ENCODE assay signal across 9 cellular contexts in the genomic region with DNA sequence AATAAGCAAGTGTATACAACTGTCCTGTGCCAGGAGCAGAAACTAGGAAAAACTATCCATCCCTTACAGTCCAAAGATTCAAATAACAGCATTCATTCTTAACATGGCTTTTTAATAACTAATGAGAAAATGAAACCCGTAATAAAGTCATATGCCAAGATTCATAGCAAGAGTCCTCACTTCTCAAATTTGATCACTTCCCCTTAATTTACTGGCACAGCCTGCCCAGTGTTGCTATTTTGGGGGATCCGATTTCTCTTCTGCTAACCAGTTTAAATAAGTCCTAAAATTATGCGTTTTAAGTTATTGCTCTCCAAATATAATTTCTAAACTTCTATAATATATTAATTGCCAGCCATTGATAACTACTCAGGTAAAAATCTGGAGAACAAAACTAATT.
DNase-seq lines count a peak whose midpoint lies in the region; ATAC-seq lines count a peak whose summit lies in the region.
"Had no signal": no experiment of that assay in that cellular context is flagged by ENCODE, and none has a peak within 500 bp of the region (broad histone marks: within the 10 kb centered on the region; RNA-seq: fewer than 3 reads in every experiment).

No MANE protein-coding gene starts in this region.

- ATAC-seq in GM18519 (IDR thresholded peaks at IDR 0.05; ENCODE audit: low FRiP score, unreplicated experiment) = peak; percentile 55
- peak; percentile 60 for ATAC-seq in GM21786 (IDR thresholded peaks at IDR 0.05; ENCODE audit: unreplicated experiment)
- ATAC-seq in HG03469 (IDR thresholded peaks at IDR 0.05; ENCODE audit: unreplicated experiment) = peak; percentile 63
- ATAC-seq: HCT116 had no signal

- DNase-seq in medulla oblongata (ENCODE audit: extremely low spot score) (peak; percentile 58), NCI-H774 (lab: John Stamatoyannopoulos, UW) (no peak), activated gamma-delta T cell (lab: John Stamatoyannopoulos, UW) (no peak), NCI-H2107 treated with DMSO at 0.1 percent for 48 hours (lab: John Stamatoyannopoulos, UW; ENCODE audit: unreplicated experiment) (no peak), substantia nigra (lab: John Stamatoyannopoulos, UW) (no peak)

- H3K27ac ChIP-seq in substantia nigra (ENCODE audit: low read depth, low read length, poor library complexity, severe bottlenecking) = no peak overlapping the region
